1 cellular context compared by ENCODE assay signal in the genomic region with DNA sequence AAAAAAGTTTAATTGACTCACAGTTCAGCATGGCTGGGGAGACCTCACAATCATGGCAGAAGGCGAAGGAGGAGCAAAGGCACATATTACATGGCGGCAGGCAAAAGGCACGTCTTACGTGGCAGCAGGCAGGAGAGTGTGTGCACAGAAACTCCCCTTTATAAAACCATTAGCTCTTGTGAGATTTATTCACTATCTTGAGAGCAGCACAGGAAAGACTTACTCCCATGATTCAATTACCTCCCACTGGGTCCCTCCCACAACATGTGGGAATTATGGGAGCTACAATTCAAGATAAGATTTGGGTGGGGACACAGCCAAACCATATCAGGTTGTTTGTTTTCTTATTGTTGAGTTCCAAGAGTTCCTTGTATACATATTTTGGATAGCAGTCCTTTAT.
TF ChIP-seq lines count a peak whose summit lies in the region.

No MANE protein-coding gene starts in this region.

TF ChIP-seq in K562, 482 proteins besides CTCF, POLR2A, EP300 and RAD21:
- TF ChIP-seq, protein P1, sequence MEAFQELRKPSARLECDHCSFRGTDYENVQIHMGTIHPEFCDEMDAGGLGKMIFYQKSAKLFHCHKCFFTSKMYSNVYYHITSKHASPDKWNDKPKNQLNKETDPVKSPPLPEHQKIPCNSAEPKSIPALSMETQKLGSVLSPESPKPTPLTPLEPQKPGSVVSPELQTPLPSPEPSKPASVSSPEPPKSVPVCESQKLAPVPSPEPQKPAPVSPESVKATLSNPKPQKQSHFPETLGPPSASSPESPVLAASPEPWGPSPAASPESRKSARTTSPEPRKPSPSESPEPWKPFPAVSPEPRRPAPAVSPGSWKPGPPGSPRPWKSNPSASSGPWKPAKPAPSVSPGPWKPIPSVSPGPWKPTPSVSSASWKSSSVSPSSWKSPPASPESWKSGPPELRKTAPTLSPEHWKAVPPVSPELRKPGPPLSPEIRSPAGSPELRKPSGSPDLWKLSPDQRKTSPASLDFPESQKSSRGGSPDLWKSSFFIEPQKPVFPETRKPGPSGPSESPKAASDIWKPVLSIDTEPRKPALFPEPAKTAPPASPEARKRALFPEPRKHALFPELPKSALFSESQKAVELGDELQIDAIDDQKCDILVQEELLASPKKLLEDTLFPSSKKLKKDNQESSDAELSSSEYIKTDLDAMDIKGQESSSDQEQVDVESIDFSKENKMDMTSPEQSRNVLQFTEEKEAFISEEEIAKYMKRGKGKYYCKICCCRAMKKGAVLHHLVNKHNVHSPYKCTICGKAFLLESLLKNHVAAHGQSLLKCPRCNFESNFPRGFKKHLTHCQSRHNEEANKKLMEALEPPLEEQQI (IDR thresholded peaks at IDR 0.05): peak; percentile 73; the same call in 1 of the 2 replicates
- TF ChIP-seq ZNF431 (CRISPR knock-in tag; IDR thresholded peaks at IDR 0.05) (peak; percentile 92), CC2D1A (IDR thresholded peaks at IDR 0.05) (0 out of 2 replicates have a peak, but pooled peaks have one; percentile 27)
- TF ChIP-seq, protein P2, sequence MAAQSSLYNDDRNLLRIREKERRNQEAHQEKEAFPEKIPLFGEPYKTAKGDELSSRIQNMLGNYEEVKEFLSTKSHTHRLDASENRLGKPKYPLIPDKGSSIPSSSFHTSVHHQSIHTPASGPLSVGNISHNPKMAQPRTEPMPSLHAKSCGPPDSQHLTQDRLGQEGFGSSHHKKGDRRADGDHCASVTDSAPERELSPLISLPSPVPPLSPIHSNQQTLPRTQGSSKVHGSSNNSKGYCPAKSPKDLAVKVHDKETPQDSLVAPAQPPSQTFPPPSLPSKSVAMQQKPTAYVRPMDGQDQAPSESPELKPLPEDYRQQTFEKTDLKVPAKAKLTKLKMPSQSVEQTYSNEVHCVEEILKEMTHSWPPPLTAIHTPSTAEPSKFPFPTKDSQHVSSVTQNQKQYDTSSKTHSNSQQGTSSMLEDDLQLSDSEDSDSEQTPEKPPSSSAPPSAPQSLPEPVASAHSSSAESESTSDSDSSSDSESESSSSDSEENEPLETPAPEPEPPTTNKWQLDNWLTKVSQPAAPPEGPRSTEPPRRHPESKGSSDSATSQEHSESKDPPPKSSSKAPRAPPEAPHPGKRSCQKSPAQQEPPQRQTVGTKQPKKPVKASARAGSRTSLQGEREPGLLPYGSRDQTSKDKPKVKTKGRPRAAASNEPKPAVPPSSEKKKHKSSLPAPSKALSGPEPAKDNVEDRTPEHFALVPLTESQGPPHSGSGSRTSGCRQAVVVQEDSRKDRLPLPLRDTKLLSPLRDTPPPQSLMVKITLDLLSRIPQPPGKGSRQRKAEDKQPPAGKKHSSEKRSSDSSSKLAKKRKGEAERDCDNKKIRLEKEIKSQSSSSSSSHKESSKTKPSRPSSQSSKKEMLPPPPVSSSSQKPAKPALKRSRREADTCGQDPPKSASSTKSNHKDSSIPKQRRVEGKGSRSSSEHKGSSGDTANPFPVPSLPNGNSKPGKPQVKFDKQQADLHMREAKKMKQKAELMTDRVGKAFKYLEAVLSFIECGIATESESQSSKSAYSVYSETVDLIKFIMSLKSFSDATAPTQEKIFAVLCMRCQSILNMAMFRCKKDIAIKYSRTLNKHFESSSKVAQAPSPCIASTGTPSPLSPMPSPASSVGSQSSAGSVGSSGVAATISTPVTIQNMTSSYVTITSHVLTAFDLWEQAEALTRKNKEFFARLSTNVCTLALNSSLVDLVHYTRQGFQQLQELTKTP (IDR thresholded peaks at IDR 0.05; ENCODE audit: low read depth in 1 of 2, partially characterized antibody in 2 of 2): peak in 1 of 2 experiments; percentile 53
